Comparison of ENCODE assay signal across 22 cellular contexts in the genomic region with DNA sequence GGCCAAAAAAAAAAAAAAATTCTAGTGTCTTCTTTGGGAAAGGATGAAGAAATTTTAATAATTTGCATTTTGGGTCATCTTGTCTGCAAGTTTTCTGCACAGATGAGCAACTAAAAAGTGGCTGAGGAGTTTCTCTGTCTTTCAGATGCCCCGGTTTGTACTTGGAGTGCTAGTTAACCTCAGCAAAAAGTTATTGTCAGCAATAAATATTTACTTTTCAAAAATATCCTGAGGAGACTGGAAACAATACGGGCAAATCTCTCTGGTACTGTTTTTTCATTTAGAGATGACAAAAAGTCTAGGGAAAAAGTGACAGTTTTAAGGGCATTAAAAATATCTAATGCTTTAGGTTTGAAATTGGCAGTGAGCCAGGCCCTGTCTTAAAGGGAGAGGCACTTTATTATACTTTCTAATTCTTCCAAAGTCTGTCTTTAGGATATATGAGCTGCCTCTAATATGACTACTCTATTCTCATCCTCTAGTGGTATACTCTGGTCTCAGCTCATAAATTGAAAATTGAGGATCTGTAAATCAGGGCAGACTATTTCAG.
DNase-seq lines count a peak whose midpoint lies in the region; ATAC-seq and TF ChIP-seq lines count a peak whose summit lies in the region.
"Had no signal": no experiment of that assay in that cellular context is flagged by ENCODE, and none has a peak within 500 bp of the region (broad histone marks: within the 10 kb centered on the region; RNA-seq: fewer than 3 reads in every experiment).

No MANE protein-coding gene starts in this region.

- no peak overlapping the region for H3K27ac ChIP-seq in HEK293 (ENCODE audit: extremely low read depth, low read depth, low read length)
- H3K27ac ChIP-seq: left lung, WERI-Rb-1 had no signal

- H3K36me3 ChIP-seq in HEK293 (ENCODE audit: control insufficient read depth in 2 of 2, insufficient read depth in 1 of 2, low read length in 2 of 2), result no peaks in the 10 kb centered on the region
- H3K36me3 ChIP-seq: left lung, uterus, WERI-Rb-1 had no signal

- H3K4me3 ChIP-seq in HEK293 (ENCODE audit: low read depth, low read length), result no peak overlapping the region
- H3K4me3 ChIP-seq: left lung, uterus had no signal

- H3K4me1 Mint-ChIP-seq in neural crest cell, result peaks cover 20% of the 10 kb centered on the region
- H3K4me1 Mint-ChIP-seq: activated CD8-positive, alpha-beta memory T cell treated with anti-CD3 and anti-CD28 coated beads, Interleukin-2, amount 10 ng/mL, durations not matched to agents 7 days and 5 days; activated naive CD4-positive, alpha-beta T cell treated with anti-CD3 and anti-CD28 coated beads, Interleukin-2, amount 10 ng/mL, durations not matched to agents 7 days and 5 days; stimulated activated memory B cell treated with anti-CD40 and anti-IgM and Interleukin-4, amounts not matched to agents 10 μg/mL and 1 μg/mL and 100 μg/mL, for 72 hours had no signal

- H3K36me3 Mint-ChIP-seq in neural crest cell (ENCODE audit: low read depth), result no peaks in the 10 kb centered on the region
- H3K36me3 Mint-ChIP-seq: activated CD8-positive, alpha-beta memory T cell treated with anti-CD3 and anti-CD28 coated beads, Interleukin-2, amount 10 ng/mL, durations not matched to agents 7 days and 5 days; stimulated activated memory B cell treated with anti-CD40 and anti-IgM and Interleukin-4, amounts not matched to agents 10 μg/mL and 1 μg/mL and 100 μg/mL, for 72 hours had no signal

- no peak overlapping the region for H3K4me3 Mint-ChIP-seq in neural crest cell
- H3K4me3 Mint-ChIP-seq: activated CD8-positive, alpha-beta memory T cell treated with anti-CD3 and anti-CD28 coated beads, Interleukin-2, amount 10 ng/mL, durations not matched to agents 7 days and 5 days; activated naive CD4-positive, alpha-beta T cell treated with anti-CD3 and anti-CD28 coated beads, Interleukin-2, amount 10 ng/mL, durations not matched to agents 7 days and 5 days; HFFc6; natural killer cell treated with Interleukin-12 subunit alpha and Interleukin-12 subunit beta and Interleukin-15 and Interleukin-18, amount 100 ng/mL, for 72 hours; stimulated activated memory B cell treated with anti-CD40 and anti-IgM and Interleukin-4, amounts not matched to agents 10 μg/mL and 1 μg/mL and 100 μg/mL, for 72 hours; T-helper 2 cell treated with Interferon-gamma antibody and Interleukin-4, amounts not matched to agents 5 μg/mL and 100 μg/mL, for 36 hours had no signal

- no peaks in the 10 kb centered on the region for H3K27me3 Mint-ChIP-seq in neural crest cell (ENCODE audit: low read depth)
- H3K27me3 Mint-ChIP-seq: stimulated activated memory B cell treated with anti-CD40 and anti-IgM and Interleukin-4, amounts not matched to agents 10 μg/mL and 1 μg/mL and 100 μg/mL, for 72 hours had no signal

- POLR2A ChIA-PET in HEK293 (lab: Yijun Ruan, JAX), result no interaction called here

- CTCF ChIA-PET in HEK293 (lab: Yijun Ruan, JAX), result interaction anchor here (1.2 kb wide), 1 partner anchor 9 kb away, joined by 4 read pairs; no protein-coding TSS in a partner anchor

- peak; percentile 0 for DNase-seq in NCI-H69 (lab: John Stamatoyannopoulos, UW)
- DNase-seq in dermis blood vessel endothelial cell, result peak; percentile 20
- DNase-seq in neural crest cell (ENCODE audit: low read depth, low spot score), result no peak
- DNase-seq in HuH-7.5 (ENCODE audit: low spot score), result no peak
- DNase-seq: activated CD4-positive, alpha-beta T cell treated with anti-CD3 and anti-CD28 coated beads, Interleukin-2, amount 50 U/mL, for 1 hour; activated CD8-positive, alpha-beta memory T cell treated with anti-CD3 and anti-CD28 coated beads, Interleukin-2, amount 10 ng/mL, durations not matched to agents 7 days and 5 days; activated naive CD4-positive, alpha-beta T cell treated with anti-CD3 and anti-CD28 coated beads, Interleukin-2, amount 10 ng/mL, durations not matched to agents 7 days and 5 days; HFFc6; left lung; NCI-H1694 treated with DMSO at 0.1 percent for 48 hours; NCI-H226; NCI-H748 treated with DMSO at 0.1 percent for 48 hours; right cardiac atrium; stimulated activated CD4-positive, alpha-beta T cell treated with anti-CD3 and anti-CD28 coated beads, Interleukin-4, amount 100 ng/mL, for 1 hour; uterus; WERI-Rb-1 had no signal

- TF ChIP-seq CTCF in HEK293 (tag by site-specific recombination; IDR thresholded peaks at IDR 0.05) (no peak), neural crest cell (conservative IDR thresholded peaks at IDR 0.05) (no peak)

- peak overlapping the region; percentile 57 for H3K27ac Mint-ChIP-seq in neural crest cell (ENCODE audit: unreplicated experiment)
- H3K27ac Mint-ChIP-seq: activated CD8-positive, alpha-beta memory T cell treated with anti-CD3 and anti-CD28 coated beads, Interleukin-2, amount 10 ng/mL, durations not matched to agents 7 days and 5 days; activated naive CD4-positive, alpha-beta T cell treated with anti-CD3 and anti-CD28 coated beads, Interleukin-2, amount 10 ng/mL, durations not matched to agents 7 days and 5 days; HFFc6; natural killer cell treated with Interleukin-12 subunit alpha and Interleukin-12 subunit beta and Interleukin-15 and Interleukin-18, amount 100 ng/mL, for 72 hours; stimulated activated memory B cell treated with anti-CD40 and anti-IgM and Interleukin-4, amounts not matched to agents 10 μg/mL and 1 μg/mL and 100 μg/mL, for 72 hours; T-helper 2 cell treated with Interferon-gamma antibody and Interleukin-4, amounts not matched to agents 5 μg/mL and 100 μg/mL, for 36 hours had no signal

- peaks cover 7% of the 10 kb centered on the region for H3K9me3 Mint-ChIP-seq in neural crest cell
- H3K9me3 Mint-ChIP-seq: activated naive CD4-positive, alpha-beta T cell treated with anti-CD3 and anti-CD28 coated beads, Interleukin-2, amount 10 ng/mL, durations not matched to agents 7 days and 5 days; HFFc6; natural killer cell treated with Interleukin-12 subunit alpha and Interleukin-12 subunit beta and Interleukin-15 and Interleukin-18, amount 100 ng/mL, for 72 hours; T-helper 2 cell treated with Interferon-gamma antibody and Interleukin-4, amounts not matched to agents 5 μg/mL and 100 μg/mL, for 36 hours had no signal

- ATAC-seq in GM18907 (IDR thresholded peaks at IDR 0.05; ENCODE audit: unreplicated experiment), result no peak
- no peak for ATAC-seq in GM19328 (IDR thresholded peaks at IDR 0.05; ENCODE audit: unreplicated experiment)
- ATAC-seq: activated CD8-positive, alpha-beta memory T cell treated with anti-CD3 and anti-CD28 coated beads, Interleukin-2, amount 10 ng/mL, durations not matched to agents 7 days and 5 days; left lung; natural killer cell treated with Interleukin-12 subunit alpha and Interleukin-12 subunit beta and Interleukin-15 and Interleukin-18, amount 100 ng/mL, for 72 hours; right cardiac atrium; stimulated activated memory B cell treated with anti-CD40 and anti-IgM and Interleukin-4, amounts not matched to agents 10 μg/mL and 1 μg/mL and 100 μg/mL, for 72 hours had no signal

- H3K4me1 ChIP-seq in HEK293 (ENCODE audit: control insufficient read depth, insufficient read depth, low read length), result peaks cover 18% of the 10 kb centered on the region
- H3K4me1 ChIP-seq: left lung, uterus had no signal

- no peaks in the 10 kb centered on the region for H3K9me3 ChIP-seq in HEK293 (ENCODE audit: control insufficient read depth, insufficient read depth, low read depth, low read length)
- H3K9me3 ChIP-seq: left lung, uterus had no signal

TF ChIP-seq in HEK293, 187 proteins besides CTCF, POLR2A, EP300 and RAD21 (continues in another document):
- TF ChIP-seq ZNF529 (tag by site-specific recombination; IDR thresholded peaks at IDR 0.05; ENCODE audit: insufficient replicate concordance) (no peak), GFI1B (tag by site-specific recombination; IDR thresholded peaks at IDR 0.05) (no peak), ZNF423 (tag by site-specific recombination; IDR thresholded peaks at IDR 0.05) (no peak), KLF10 (tag by site-specific recombination; IDR thresholded peaks at IDR 0.05) (peak; percentile 66; the same call in 1 of the 2 replicates)
- TF ChIP-seq, protein P1, sequence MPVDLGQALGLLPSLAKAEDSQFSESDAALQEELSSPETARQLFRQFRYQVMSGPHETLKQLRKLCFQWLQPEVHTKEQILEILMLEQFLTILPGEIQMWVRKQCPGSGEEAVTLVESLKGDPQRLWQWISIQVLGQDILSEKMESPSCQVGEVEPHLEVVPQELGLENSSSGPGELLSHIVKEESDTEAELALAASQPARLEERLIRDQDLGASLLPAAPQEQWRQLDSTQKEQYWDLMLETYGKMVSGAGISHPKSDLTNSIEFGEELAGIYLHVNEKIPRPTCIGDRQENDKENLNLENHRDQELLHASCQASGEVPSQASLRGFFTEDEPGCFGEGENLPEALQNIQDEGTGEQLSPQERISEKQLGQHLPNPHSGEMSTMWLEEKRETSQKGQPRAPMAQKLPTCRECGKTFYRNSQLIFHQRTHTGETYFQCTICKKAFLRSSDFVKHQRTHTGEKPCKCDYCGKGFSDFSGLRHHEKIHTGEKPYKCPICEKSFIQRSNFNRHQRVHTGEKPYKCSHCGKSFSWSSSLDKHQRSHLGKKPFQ (tag by site-specific recombination; IDR thresholded peaks at IDR 0.05), result no peak
- TF ChIP-seq, protein P2, sequence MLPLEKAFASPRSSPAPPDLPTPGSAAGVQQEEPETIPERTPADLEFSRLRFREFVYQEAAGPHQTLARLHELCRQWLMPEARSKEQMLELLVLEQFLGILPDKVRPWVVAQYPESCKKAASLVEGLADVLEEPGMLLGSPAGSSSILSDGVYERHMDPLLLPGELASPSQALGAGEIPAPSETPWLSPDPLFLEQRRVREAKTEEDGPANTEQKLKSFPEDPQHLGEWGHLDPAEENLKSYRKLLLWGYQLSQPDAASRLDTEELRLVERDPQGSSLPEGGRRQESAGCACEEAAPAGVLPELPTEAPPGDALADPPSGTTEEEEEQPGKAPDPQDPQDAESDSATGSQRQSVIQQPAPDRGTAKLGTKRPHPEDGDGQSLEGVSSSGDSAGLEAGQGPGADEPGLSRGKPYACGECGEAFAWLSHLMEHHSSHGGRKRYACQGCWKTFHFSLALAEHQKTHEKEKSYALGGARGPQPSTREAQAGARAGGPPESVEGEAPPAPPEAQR (tag by site-specific recombination; IDR thresholded peaks at IDR 0.05), result no peak
- TF ChIP-seq, protein P3, sequence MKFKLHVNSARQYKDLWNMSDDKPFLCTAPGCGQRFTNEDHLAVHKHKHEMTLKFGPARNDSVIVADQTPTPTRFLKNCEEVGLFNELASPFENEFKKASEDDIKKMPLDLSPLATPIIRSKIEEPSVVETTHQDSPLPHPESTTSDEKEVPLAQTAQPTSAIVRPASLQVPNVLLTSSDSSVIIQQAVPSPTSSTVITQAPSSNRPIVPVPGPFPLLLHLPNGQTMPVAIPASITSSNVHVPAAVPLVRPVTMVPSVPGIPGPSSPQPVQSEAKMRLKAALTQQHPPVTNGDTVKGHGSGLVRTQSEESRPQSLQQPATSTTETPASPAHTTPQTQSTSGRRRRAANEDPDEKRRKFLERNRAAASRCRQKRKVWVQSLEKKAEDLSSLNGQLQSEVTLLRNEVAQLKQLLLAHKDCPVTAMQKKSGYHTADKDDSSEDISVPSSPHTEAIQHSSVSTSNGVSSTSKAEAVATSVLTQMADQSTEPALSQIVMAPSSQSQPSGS (tag by site-specific recombination; IDR thresholded peaks at IDR 0.05; ENCODE audit: low read depth), result no peak

Comparison
In these comparisons a context has a peak if more than half of its experiments do, and no peak if none do; other contexts are left out.
1. DNase-seq: peak in NCI-H69 (single experiment) and dermis blood vessel endothelial cell (single experiment); none in neural crest cell (single experiment) and HuH-7.5 (single experiment).